17 cellular contexts compared by ENCODE assay signal in genomic region chr3:148466143-148466542, GRCh38.
A peak's percentile ranks its signal among the peaks of the same experiment; 100 is the strongest.
DNase-seq lines count a peak whose midpoint lies in the region; ATAC-seq and TF ChIP-seq lines count a peak whose summit lies in the region.
"Had no signal": no experiment of that assay in that cellular context is flagged by ENCODE, and none has a peak within 500 bp of the region (broad histone marks: within the 10 kb centered on the region; RNA-seq: fewer than 3 reads in every experiment).

No MANE protein-coding gene starts in this region.

- TF ChIP-seq POLR2A in adrenal gland (IDR thresholded peaks at IDR 0.05): no peak

- peak; percentile 63 for DNase-seq in EH (ENCODE audit: low read depth)
- peak; percentile 16 for DNase-seq in NT2/D1 (ENCODE audit: low read depth, low spot score)
- peak; percentile 50 for DNase-seq in endodermal cell
- DNase-seq in T-helper 2 cell: no peak
- no peak for DNase-seq in adrenal gland
- DNase-seq in activated CD4-positive, CD25-positive, alpha-beta regulatory T cell (lab: John Stamatoyannopoulos, UW): no peak
- DNase-seq: GDM1; NCI-H2171 treated with DMSO at 0.1 percent for 48 hours; pancreas; stimulated activated CD4-positive, alpha-beta T cell treated with anti-CD3 and anti-CD28 coated beads, Interleukin-1b, Interleukin-23, amount 100 ng/mL, for 48 hours; stimulated activated naive B cell treated with anti-CD40 and anti-IgM and Interleukin-4, amounts not matched to agents 10 μg/mL and 1 μg/mL and 100 μg/mL, for 72 hours; T-helper 17 cell had no signal

- H3K9ac ChIP-seq in NT2/D1 (ENCODE audit: insufficient read length, low read depth) (no peak overlapping the region), endodermal cell (ENCODE audit: extremely low read depth, low read length, poor library complexity, severe bottlenecking) (no peak overlapping the region)

- H3K36me3 Mint-ChIP-seq in endodermal cell (ENCODE audit: low read depth): no peaks in the 10 kb centered on the region
- H3K36me3 Mint-ChIP-seq in nephron (ENCODE audit: low read depth): no peaks in the 10 kb centered on the region
- H3K36me3 Mint-ChIP-seq: activated naive CD4-positive, alpha-beta T cell treated with anti-CD3 and anti-CD28 coated beads, Interleukin-2, amount 50 U/mL, for 24 hours; stimulated activated naive B cell treated with anti-CD40 and anti-IgM and Interleukin-4, amounts not matched to agents 10 μg/mL and 1 μg/mL and 100 μg/mL, for 72 hours had no signal

- H3K9me3 Mint-ChIP-seq in endodermal cell (peaks cover 3% of the 10 kb centered on the region), nephron (peaks cover 6% of the 10 kb centered on the region)
- H3K9me3 Mint-ChIP-seq: activated naive CD4-positive, alpha-beta T cell treated with anti-CD3 and anti-CD28 coated beads, Interleukin-2, amount 50 U/mL, for 24 hours; dendritic cell treated with granulocyte-macrophage colony-stimulating factor and Interleukin-4, amounts not matched to agents 40 ng/mL and 50 ng/mL, for 4 days; stimulated activated naive B cell treated with anti-CD40 and anti-IgM and Interleukin-4, amounts not matched to agents 10 μg/mL and 1 μg/mL and 100 μg/mL, for 72 hours had no signal

- H3K27ac ChIP-seq in endodermal cell (ENCODE audit: low read depth, low read length): peak overlapping the region; percentile 49
- H3K27ac ChIP-seq in adrenal gland: no peak overlapping the region
- H3K27ac ChIP-seq: pancreas, PC-9 had no signal

- H3K36me3 ChIP-seq in NT2/D1 (ENCODE audit: insufficient read depth, insufficient read length, low read length): no peaks in the 10 kb centered on the region
- H3K36me3 ChIP-seq in endodermal cell (ENCODE audit: control insufficient read depth, insufficient read depth, low read length): no peaks in the 10 kb centered on the region
- H3K36me3 ChIP-seq in adrenal gland (replicated peaks in 1 of 2): no peaks in the 10 kb centered on the region
- H3K36me3 ChIP-seq: pancreas had no signal

- no peaks in the 10 kb centered on the region for H3K27me3 ChIP-seq in NT2/D1 (ENCODE audit: insufficient read depth, insufficient read length)
- H3K27me3 ChIP-seq in endodermal cell (ENCODE audit: control insufficient read depth, insufficient read depth, low read length, poor library complexity, severe bottlenecking): no peaks in the 10 kb centered on the region
- no peaks in the 10 kb centered on the region for H3K27me3 ChIP-seq in adrenal gland
- H3K27me3 ChIP-seq: pancreas had no signal

- H3K27ac Mint-ChIP-seq in endodermal cell (no peak overlapping the region), nephron (peak overlapping the region in 2 of 3 experiments; percentile 0 to 17)
- H3K27ac Mint-ChIP-seq: activated naive CD4-positive, alpha-beta T cell treated with anti-CD3 and anti-CD28 coated beads, Interleukin-2, amount 50 U/mL, for 24 hours; dendritic cell treated with granulocyte-macrophage colony-stimulating factor and Interleukin-4, amounts not matched to agents 40 ng/mL and 50 ng/mL, for 4 days; stimulated activated naive B cell treated with anti-CD40 and anti-IgM and Interleukin-4, amounts not matched to agents 10 μg/mL and 1 μg/mL and 100 μg/mL, for 72 hours; T-helper 17 cell had no signal

- H3K4me1 ChIP-seq in NT2/D1 (ENCODE audit: insufficient read depth, insufficient read length) (peaks cover 3% of the 10 kb centered on the region), endodermal cell (ENCODE audit: control insufficient read depth, insufficient read depth, low read length) (peaks cover 8% of the 10 kb centered on the region), adrenal gland (replicated peaks in 1 of 2) (no peaks in the 10 kb centered on the region)
- H3K4me1 ChIP-seq: pancreas had no signal

- TF ChIP-seq CTCF in endodermal cell (conservative IDR thresholded peaks at IDR 0.05) (no peak), nephron (IDR thresholded peaks at IDR 0.05; ENCODE audit: unreplicated experiment in 3 of 3) (no peak), adrenal gland (IDR thresholded peaks at IDR 0.05) (no peak)

- no peak overlapping the region for H3K4me3 Mint-ChIP-seq in endodermal cell
- no peak overlapping the region for H3K4me3 Mint-ChIP-seq in nephron
- H3K4me3 Mint-ChIP-seq: activated naive CD4-positive, alpha-beta T cell treated with anti-CD3 and anti-CD28 coated beads, Interleukin-2, amount 50 U/mL, for 24 hours; dendritic cell treated with granulocyte-macrophage colony-stimulating factor and Interleukin-4, amounts not matched to agents 40 ng/mL and 50 ng/mL, for 4 days; stimulated activated naive B cell treated with anti-CD40 and anti-IgM and Interleukin-4, amounts not matched to agents 10 μg/mL and 1 μg/mL and 100 μg/mL, for 72 hours; T-helper 17 cell had no signal

- no peak overlapping the region for H3K4me3 ChIP-seq in NT2/D1 (ENCODE audit: insufficient read length, low read depth)
- H3K4me3 ChIP-seq in endodermal cell (ENCODE audit: low read length): no peak overlapping the region
- H3K4me3 ChIP-seq in adrenal gland: no peak overlapping the region
- H3K4me3 ChIP-seq: pancreas, PC-9 had no signal

- WGBS in endodermal cell (ENCODE audit: insufficient coverage in 1 of 2, insufficient read length in 1 of 2), 2 experiments: 56 to 57% methylated on average over 1 to 2 of the region's 2 CpGs
- WGBS in adrenal gland, 4 donors: 47 to 66% (median 51%) methylated on average over 2 of the region's 2 CpGs

- H3K9me3 ChIP-seq in NT2/D1 (ENCODE audit: insufficient read depth, low read length) (no peaks in the 10 kb centered on the region), endodermal cell (ENCODE audit: control insufficient read depth, low read length) (no peaks in the 10 kb centered on the region), adrenal gland (replicated peaks in 1 of 3) (no peaks in the 10 kb centered on the region)
- H3K9me3 ChIP-seq: pancreas had no signal

- no peaks in the 10 kb centered on the region for H3K27me3 Mint-ChIP-seq in endodermal cell (ENCODE audit: insufficient read depth)
- H3K27me3 Mint-ChIP-seq in nephron (ENCODE audit: low read depth): no peaks in the 10 kb centered on the region
- H3K27me3 Mint-ChIP-seq: activated naive CD4-positive, alpha-beta T cell treated with anti-CD3 and anti-CD28 coated beads, Interleukin-2, amount 50 U/mL, for 24 hours; dendritic cell treated with granulocyte-macrophage colony-stimulating factor and Interleukin-4, amounts not matched to agents 40 ng/mL and 50 ng/mL, for 4 days; stimulated activated naive B cell treated with anti-CD40 and anti-IgM and Interleukin-4, amounts not matched to agents 10 μg/mL and 1 μg/mL and 100 μg/mL, for 72 hours; T-helper 17 cell had no signal

- H3K4me1 Mint-ChIP-seq in endodermal cell (peaks cover 15% of the 10 kb centered on the region), nephron (peaks cover 4% of the 10 kb centered on the region)
- H3K4me1 Mint-ChIP-seq: activated naive CD4-positive, alpha-beta T cell treated with anti-CD3 and anti-CD28 coated beads, Interleukin-2, amount 50 U/mL, for 24 hours; stimulated activated naive B cell treated with anti-CD40 and anti-IgM and Interleukin-4, amounts not matched to agents 10 μg/mL and 1 μg/mL and 100 μg/mL, for 72 hours; T-helper 17 cell had no signal

- ATAC-seq in GM18498 (IDR thresholded peaks at IDR 0.05; ENCODE audit: unreplicated experiment): no peak
- ATAC-seq: pancreas; stimulated activated naive B cell treated with anti-CD40 and anti-IgM and Interleukin-4, amounts not matched to agents 10 μg/mL and 1 μg/mL and 100 μg/mL, for 72 hours; T-helper 17 cell had no signal

- intact Hi-C loops in adrenal gland (cut with DNase I): no loop called here

Comparison
In these comparisons a context has a peak if more than half of its experiments do, and no peak if none do; other contexts are left out.
1. DNase-seq: peak in EH (single experiment), NT2/D1 (single experiment) and endodermal cell (single experiment); none in T-helper 2 cell (0 of 5), adrenal gland (0 of 7) and activated CD4-positive, CD25-positive, alpha-beta regulatory T cell (0 of 4).